24 cellular contexts compared by ENCODE assay signal in genomic region chr5:176631383-176631970, GRCh38.
DNase-seq lines count a peak whose midpoint lies in the region; ATAC-seq lines count a peak whose summit lies in the region.
"Had no signal": no experiment of that assay in that cellular context is flagged by ENCODE, and none has a peak within 500 bp of the region (broad histone marks: within the 10 kb centered on the region; RNA-seq: fewer than 3 reads in every experiment).

No MANE protein-coding gene starts in this region.

- DNase-seq in NCI-H1092 treated with DMSO at 0.1 percent for 48 hours (lab: John Stamatoyannopoulos, UW) (peak; percentile 10), NCI-H1092 (lab: John Stamatoyannopoulos, UW) (no peak), NCI-H446 treated with DMSO at 0.1 percent for 48 hours (lab: John Stamatoyannopoulos, UW) (peak; percentile 90), cerebellar cortex (ENCODE audit: low spot score) (peak; percentile 85), superior temporal gyrus (ENCODE audit: extremely low spot score) (peak; percentile 32), AG20443 (ENCODE audit: low spot score) (no peak)
- DNase-seq: 8988T; activated CD4-positive, alpha-beta T cell treated with anti-CD3 and anti-CD28 coated beads for 36 hours; amniotic stem cell; CD4-positive, alpha-beta T cell; colonic mucosa; effector memory CD4-positive, alpha-beta T cell; Karpas-422; left colon; NCI-H146; NCI-H524 treated with DMSO at 0.1 percent for 48 hours; ovary; SHP77; small intestine; stimulated activated naive B cell treated with anti-CD40 and anti-IgM and Interleukin-4, amounts not matched to agents 10 μg/mL and 1 μg/mL and 100 μg/mL, for 72 hours; testis; uterus had no signal

- ATAC-seq in HG02571 (IDR thresholded peaks at IDR 0.05; ENCODE audit: unreplicated experiment) (no peak), HG02610 (IDR thresholded peaks at IDR 0.05; ENCODE audit: unreplicated experiment) (no peak)
- ATAC-seq: activated CD4-positive, alpha-beta T cell treated with anti-CD3 and anti-CD28 coated beads for 36 hours had no signal

Comparison
In these comparisons a context has a peak if more than half of its experiments do, and no peak if none do; other contexts are left out.
1. DNase-seq: peak in NCI-H1092 treated with DMSO at 0.1 percent for 48 hours (single experiment), NCI-H446 treated with DMSO at 0.1 percent for 48 hours (single experiment), cerebellar cortex (single experiment) and superior temporal gyrus (single experiment); none in NCI-H1092 (single experiment) and AG20443 (single experiment).